In the genomic region with DNA sequence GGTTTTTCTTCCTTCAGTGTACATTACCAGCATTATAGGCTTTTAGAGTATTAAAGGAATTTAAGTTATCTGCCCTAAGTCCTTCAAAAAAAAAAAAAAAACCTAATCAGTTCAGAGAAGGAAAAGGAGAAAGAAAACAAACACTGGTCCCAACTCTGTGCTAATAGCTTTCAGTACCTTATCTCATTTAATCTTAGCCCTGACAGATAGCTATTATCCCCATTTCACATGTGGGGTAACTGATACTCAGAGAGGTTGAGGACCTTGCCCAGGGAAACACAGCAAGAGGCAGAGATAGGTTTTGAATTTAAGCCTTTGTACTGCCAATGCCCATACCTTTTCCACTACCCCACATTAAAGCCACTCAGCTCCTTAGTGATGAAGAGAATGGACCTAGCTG, we compare ENCODE assay signal across 22 cellular contexts. TPM values are rescaled to one million over a fixed set of nuclear protein-coding genes. Genes with fewer than 3 reads are reported as not detected.
DNase-seq lines count a peak whose midpoint lies in the region; ATAC-seq and TF ChIP-seq lines count a peak whose summit lies in the region.
"Had no signal": no experiment of that assay in that cellular context is flagged by ENCODE, and none has a peak within 500 bp of the region (broad histone marks: within the 10 kb centered on the region; RNA-seq: fewer than 3 reads in every experiment).

No MANE protein-coding gene starts in this region.

- no peak overlapping the region for H3K56ac ChIP-seq in IMR-90 (ENCODE audit: extremely low read depth, insufficient read depth, low read length)

- H4K8ac ChIP-seq in IMR-90 (ENCODE audit: low read depth in 2 of 2, low read length in 2 of 2): peak overlapping the region in 1 of 2 experiments; percentile 60; a peak in 2 of 4 replicates

- peaks cover 43% of the 10 kb centered on the region for H3K4me1 ChIP-seq in Caco-2
- H3K4me1 ChIP-seq in IMR-90 (ENCODE audit: control insufficient read depth, insufficient read depth, low read length): peaks cover 2% of the 10 kb centered on the region; the same call in 1 of the 2 replicates
- H3K4me1 ChIP-seq in mesodermal cell (ENCODE audit: control insufficient read depth, insufficient read depth, low read length, poor library complexity, severe bottlenecking): peaks cover 42% of the 10 kb centered on the region
- H3K4me1 ChIP-seq: HAP-1, Peyer's patch had no signal

- no peak overlapping the region for H3K27ac ChIP-seq in IMR-90 (ENCODE audit: insufficient read depth, low read length)
- H3K27ac ChIP-seq in mesodermal cell (ENCODE audit: low read depth, low read length, severe bottlenecking): peak overlapping the region; percentile 23
- H3K27ac ChIP-seq: C4-2B, Peyer's patch had no signal

- H4K91ac ChIP-seq in IMR-90 (ENCODE audit: insufficient read depth, low read depth, low read length): peak overlapping the region; percentile 63

- dilution Hi-C loops in IMR-90 (cut with HindIII; ENCODE audit: low sequenced_read_pairs, unreplicated experiment): no loop called here

- H2AK9ac ChIP-seq in IMR-90 (replicated peaks; ENCODE audit: low read depth, low read length, poor library complexity): no peak overlapping the region

- H2BK5ac ChIP-seq in IMR-90 (ENCODE audit: low read depth, low read length, poor library complexity, severe bottlenecking): peak overlapping the region; percentile 55

- H3K4ac ChIP-seq in IMR-90 (ENCODE audit: low read depth, low read length): peak overlapping the region; percentile 83

- H4K20me1 ChIP-seq in IMR-90 (ENCODE audit: insufficient read depth, low read length): no peaks in the 10 kb centered on the region

- H2AFZ ChIP-seq in IMR-90 (replicated peaks; ENCODE audit: low read length, poor library complexity): no peak overlapping the region

- H3K23ac ChIP-seq in IMR-90 (ENCODE audit: low read depth, low read length): peak overlapping the region; percentile 45

- peak overlapping the region; percentile 38; the same call in 1 of the 2 replicates for H4K5ac ChIP-seq in IMR-90 (ENCODE audit: low read depth, low read length)

- no peak for TF ChIP-seq RAD21 in IMR-90 (IDR thresholded peaks at IDR 0.05; ENCODE audit: low read length)

- POLR2A ChIA-PET in Caco-2 (lab: Charles Lee) (interaction anchor here (0.5 to 0.7 kb wide), 2 partner anchors 18 to 58 kb away, joined by 5 to 7 read pairs; no protein-coding TSS in a partner anchor), IMR-90 (lab: Charles Lee; ENCODE audit: unreplicated experiment) (no interaction called here)

- intact Hi-C loops in Caco-2 (cut with micrococcal nuclease; ENCODE audit: unreplicated experiment) (loop anchor here (1.0 to 5.0 kb wide), 3 partner anchors 56 to 149 kb away; no protein-coding TSS in a partner anchor), IMR-90 (cut with micrococcal nuclease) (loop anchor here (5.0 kb wide), 1 partner anchor 114 kb away; no protein-coding TSS in a partner anchor)

- in situ Hi-C loops in IMR-90 (cut with MboI; ENCODE audit: low sequenced_read_pairs): no loop called here

- H3K9ac ChIP-seq in IMR-90 (ENCODE audit: low read depth, low read length): no peak overlapping the region

- H3K9me3 Mint-ChIP-seq in Caco-2 (ENCODE audit: unreplicated experiment): peaks cover 26% of the 10 kb centered on the region
- H3K9me3 Mint-ChIP-seq in chondrocyte (ENCODE audit: low read depth): no peaks in the 10 kb centered on the region
- no peaks in the 10 kb centered on the region for H3K9me3 Mint-ChIP-seq in activated naive CD4-positive, alpha-beta T cell treated with anti-CD3 and anti-CD28 coated beads, Interleukin-2, amount 10 ng/mL, durations not matched to agents 7 days and 5 days
- H3K9me3 Mint-ChIP-seq: IgD-negative memory B cell had no signal

- H3K27me3 Mint-ChIP-seq in Caco-2 (ENCODE audit: insufficient read depth, unreplicated experiment): no peaks in the 10 kb centered on the region
- H3K27me3 Mint-ChIP-seq in chondrocyte (ENCODE audit: low read depth): no peaks in the 10 kb centered on the region
- H3K27me3 Mint-ChIP-seq in activated naive CD4-positive, alpha-beta T cell treated with anti-CD3 and anti-CD28 coated beads, Interleukin-2, amount 10 ng/mL, durations not matched to agents 7 days and 5 days: no peaks in the 10 kb centered on the region
- H3K27me3 Mint-ChIP-seq: IgD-negative memory B cell had no signal

- ATAC-seq in IMR-90 (ENCODE audit: low read depth) (no peak), GM18520 (IDR thresholded peaks at IDR 0.05; ENCODE audit: unreplicated experiment) (no peak)
- ATAC-seq: GM12878 had no signal

- no peak for TF ChIP-seq CTCF in Caco-2 (IDR thresholded peaks at IDR 0.05; ENCODE audit: insufficient read depth in 1 of 2, low read depth in 1 of 2, low read length in 1 of 2, severe bottlenecking in 1 of 2, unreplicated experiment in 1 of 2)
- TF ChIP-seq CTCF in IMR-90 (conservative IDR thresholded peaks at IDR 0.05; ENCODE audit: low read depth, low read length): no peak
- no peak for TF ChIP-seq CTCF in chondrocyte (IDR thresholded peaks at IDR 0.05)

- H3K36me3 ChIP-seq in Caco-2 (ENCODE audit: control insufficient read depth, insufficient read depth, low read length) (no peaks in the 10 kb centered on the region), IMR-90 (ENCODE audit: control insufficient read depth, insufficient read depth, low read length) (no peaks in the 10 kb centered on the region), mesodermal cell (ENCODE audit: control insufficient read depth, insufficient read depth, low read length) (no peaks in the 10 kb centered on the region)
- H3K36me3 ChIP-seq: HAP-1, Peyer's patch had no signal

- BruUV-seq in Caco-2 (replicated peaks; lab: Mats Ljungman, UMichigan): no TSS peak
- no TSS peak for BruUV-seq in IMR-90 (replicated peaks; lab: Mats Ljungman, UMichigan)

- H3K4me3 Mint-ChIP-seq in Caco-2 (ENCODE audit: unreplicated experiment) (no peak overlapping the region), chondrocyte (ENCODE audit: unreplicated experiment) (no peak overlapping the region)
- no peak overlapping the region for H3K4me3 Mint-ChIP-seq in activated naive CD4-positive, alpha-beta T cell treated with anti-CD3 and anti-CD28 coated beads, Interleukin-2, amount 10 ng/mL, durations not matched to agents 7 days and 5 days
- H3K4me3 Mint-ChIP-seq: CD8-positive, alpha-beta memory T cell had no signal

- H3K4me3 ChIP-seq in Caco-2 (ENCODE audit: low read depth, low read length): no peak overlapping the region
- H3K4me3 ChIP-seq in IMR-90 (ENCODE audit: insufficient read depth, low read depth, low read length): no peak overlapping the region
- no peak overlapping the region for H3K4me3 ChIP-seq in mesodermal cell (ENCODE audit: extremely low read depth, insufficient read depth, low read length, poor library complexity, severe bottlenecking)
- H3K4me3 ChIP-seq: GM12878, HAP-1, Peyer's patch had no signal

- H2AK5ac ChIP-seq in IMR-90 (ENCODE audit: low read depth, low read length): peak overlapping the region; percentile 52; the same call in 1 of the 2 replicates

- no peaks in the 10 kb centered on the region; the same call in 1 of the 2 replicates for H3K9me1 ChIP-seq in IMR-90 (ENCODE audit: insufficient read depth, low read length)

- peak in 1 of 2 experiments; percentile 27 for DNase-seq in Caco-2
- no peak for DNase-seq in IMR-90
- no peak for DNase-seq in chondrocyte (ENCODE audit: low spot score)
- DNase-seq in activated naive CD4-positive, alpha-beta T cell treated with anti-CD3 and anti-CD28 coated beads, Interleukin-2, amount 10 ng/mL, durations not matched to agents 7 days and 5 days: no peak
- DNase-seq in germinal center (ENCODE audit: low spot score): no peak
- no peak for DNase-seq in activated naive CD4-positive, alpha-beta T cell (lab: John Stamatoyannopoulos, UW)
- DNase-seq: CD8-positive, alpha-beta memory T cell; DMS53; NCI-H1105; NCI-H146; NCI-H2029; NCI-H226; NCI-H524; NCI-H774; Peyer's patch had no signal

- H3K27me3 ChIP-seq in Caco-2 (replicated peaks; ENCODE audit: control insufficient read depth, insufficient read depth, low read length): no peaks in the 10 kb centered on the region
- no peaks in the 10 kb centered on the region for H3K27me3 ChIP-seq in IMR-90 (ENCODE audit: control insufficient read depth, insufficient read depth, low read length)
- H3K27me3 ChIP-seq: Peyer's patch had no signal

- H3K9me3 ChIP-seq in Caco-2 (0 out of 2 replicates have a peak, but pooled peaks cover 5% of the 10 kb centered on the region), IMR-90 (ENCODE audit: control insufficient read depth, insufficient read depth, low read length) (no peaks in the 10 kb centered on the region), mesodermal cell (ENCODE audit: control insufficient read depth, low read length) (no peaks in the 10 kb centered on the region)
- H3K9me3 ChIP-seq: HAP-1, Peyer's patch had no signal

- H3K27ac Mint-ChIP-seq in Caco-2 (ENCODE audit: unreplicated experiment): peak overlapping the region; percentile 70
- peak overlapping the region; percentile 19 for H3K27ac Mint-ChIP-seq in chondrocyte (ENCODE audit: unreplicated experiment)
- no peak overlapping the region for H3K27ac Mint-ChIP-seq in activated naive CD4-positive, alpha-beta T cell treated with anti-CD3 and anti-CD28 coated beads, Interleukin-2, amount 10 ng/mL, durations not matched to agents 7 days and 5 days
- H3K27ac Mint-ChIP-seq: CD8-positive, alpha-beta memory T cell; IgD-negative memory B cell had no signal

- no peak for TF ChIP-seq POLR2A in IMR-90 (IDR thresholded peaks at IDR 0.05; ENCODE audit: low read depth, low read length)

- H3K4me1 Mint-ChIP-seq in Caco-2 (ENCODE audit: low read depth, unreplicated experiment) (peaks cover 63% of the 10 kb centered on the region), chondrocyte (ENCODE audit: low read depth) (peaks cover 38% of the 10 kb centered on the region)
- H3K4me1 Mint-ChIP-seq in activated naive CD4-positive, alpha-beta T cell treated with anti-CD3 and anti-CD28 coated beads, Interleukin-2, amount 10 ng/mL, durations not matched to agents 7 days and 5 days: no peaks in the 10 kb centered on the region
- H3K4me1 Mint-ChIP-seq: CD8-positive, alpha-beta memory T cell; IgD-negative memory B cell had no signal

- 0 out of 2 replicates have a peak overlapping the region, but pooled peaks have one; percentile 52 for H3K14ac ChIP-seq in IMR-90 (replicated peaks; ENCODE audit: low read depth, low read length)

- no peak overlapping the region; the same call in 2 of the 3 replicates for H2BK15ac ChIP-seq in IMR-90 (ENCODE audit: low read depth, low read length)

- H3K36me3 Mint-ChIP-seq in Caco-2 (ENCODE audit: insufficient read depth, unreplicated experiment): peaks cover 6% of the 10 kb centered on the region
- H3K36me3 Mint-ChIP-seq in chondrocyte (ENCODE audit: low read depth): no peaks in the 10 kb centered on the region
- H3K36me3 Mint-ChIP-seq in activated naive CD4-positive, alpha-beta T cell treated with anti-CD3 and anti-CD28 coated beads, Interleukin-2, amount 10 ng/mL, durations not matched to agents 7 days and 5 days: no peaks in the 10 kb centered on the region
- H3K36me3 Mint-ChIP-seq: CD8-positive, alpha-beta memory T cell had no signal

- H2BK120ac ChIP-seq in IMR-90 (ENCODE audit: low read depth, low read length): peak overlapping the region; percentile 81

- H3K18ac ChIP-seq in IMR-90 (ENCODE audit: low read depth, low read length): peak overlapping the region; percentile 82

- no peaks in the 10 kb centered on the region for H3K79me1 ChIP-seq in IMR-90 (ENCODE audit: low read depth in 1 of 2, low read length in 2 of 2)

- H2BK20ac ChIP-seq in IMR-90 (ENCODE audit: low read depth, low read length): peak overlapping the region; percentile 94

- no peak overlapping the region for H3K4me2 ChIP-seq in IMR-90 (ENCODE audit: low read depth, low read length)

- CTCF ChIA-PET in Caco-2 (lab: Charles Lee) (interaction anchor here (2.3 kb wide), 1 partner anchor 19 kb away, joined by 12 read pairs; no protein-coding TSS in a partner anchor), IMR-90 (lab: Yijun Ruan, JAX) (no interaction called here)
- CTCF ChIA-PET in activated naive CD4-positive, alpha-beta T cell treated with anti-CD3 and anti-CD28 coated beads, Interleukin-2, amount 10 ng/mL, durations not matched to agents 7 days and 5 days (lab: Charles Lee): no interaction called here

RNA-seq across cellular contexts. Expression of a gene that starts 43.4 kb away (rescaled TPM):
- total RNA-seq in Caco-2 (2022) (0.02 TPM in 1 of 2 replicates, not detected in the other), IMR-90 (2012; rRNA removed) (2.2 and 2.9 TPM in 2 replicates), chondrocyte (21.3 to 27.7 TPM (median 21.9 TPM) in 3 replicates)
- polyA plus RNA-seq in IMR-90 (2012; rRNA removed): 0.16 and 0.53 TPM in 2 replicates
- polyA plus RNA-seq in IMR-90 (2012; cell fraction: cytosol; rRNA removed): 0.04 and 0.08 TPM in 2 replicates
- polyA plus RNA-seq in IMR-90 (2012; cell fraction: nucleus; rRNA removed; ENCODE audit: low replicate concordance): 0.30 and 0.65 TPM in 2 replicates
- 3.4 TPM for polyA plus RNA-seq in mesodermal cell (2013, experiment 1 of 2)
- 2.8 TPM for polyA plus RNA-seq in mesodermal cell (2013, experiment 2 of 2)
- total RNA-seq: CD8-positive, alpha-beta memory T cell; GM12878; SK-MEL-5 had no signal
- polyA plus RNA-seq: CD8-positive, alpha-beta memory T cell; IgD-negative memory B cell had no signal
